12 cellular contexts compared by ENCODE assay signal in genomic region chr9:99085949-99086948, GRCh38. TPM values are rescaled to one million over a fixed set of nuclear protein-coding genes. Genes with fewer than 3 reads are reported as not detected.
DNase-seq lines count a peak whose midpoint lies in the region; ATAC-seq and TF ChIP-seq lines count a peak whose summit lies in the region.
"Had no signal": no experiment of that assay in that cellular context is flagged by ENCODE, and none has a peak within 500 bp of the region (broad histone marks: within the 10 kb centered on the region; RNA-seq: fewer than 3 reads in every experiment).

No MANE protein-coding gene starts in this region.

- in situ Hi-C loops in GM13976 (cut with MboI; ENCODE audit: low sequenced_read_pairs, unreplicated experiment), result no loop called here

- no peaks in the 10 kb centered on the region for H3F3A ChIP-seq in OCI-LY1 (ENCODE audit: insufficient read depth, low read length)

- 0 out of 2 replicates have a peak overlapping the region, but pooled peaks have one; percentile 2 for H3K4me2 ChIP-seq in OCI-LY1 (ENCODE audit: low read length)

- H3K9ac ChIP-seq in OCI-LY1 (ENCODE audit: low read length), result no peak overlapping the region

- no peaks in the 10 kb centered on the region; the same call in 1 of the 2 replicates for H3K36me3 ChIP-seq in OCI-LY1 (ENCODE audit: insufficient read depth, low read length)
- no peaks in the 10 kb centered on the region for H3K36me3 ChIP-seq in esophagus squamous epithelium
- H3K36me3 ChIP-seq: Peyer's patch, prostate gland had no signal

- no peaks in the 10 kb centered on the region for H4K20me1 ChIP-seq in OCI-LY1 (ENCODE audit: insufficient read depth, low read length)

- 58 to 61% methylated on average over 11 of the region's 12 CpGs for WGBS in esophagus squamous epithelium, 2 donors

- no peak overlapping the region for H2AFZ ChIP-seq in OCI-LY1 (ENCODE audit: low read length)

- peaks cover 5% of the 10 kb centered on the region for H3K4me1 ChIP-seq in OCI-LY1 (ENCODE audit: insufficient read depth, low read length, severe bottlenecking)
- peaks cover 0 to 7% (median 3%) of the 10 kb centered on the region in 3 donors for H3K4me1 ChIP-seq in esophagus squamous epithelium
- H3K4me1 ChIP-seq: Peyer's patch, prostate gland had no signal

- TF ChIP-seq CTCF in OCI-LY1 (IDR thresholded peaks at IDR 0.05; ENCODE audit: low read length) (no peak), esophagus squamous epithelium (IDR thresholded peaks at IDR 0.05) (no peak), GM13976 (IDR thresholded peaks at IDR 0.05; ENCODE audit: borderline replicate concordance, control extremely low read depth, extremely low read depth, insufficient read depth, missing control alignments) (no peak)

- TF ChIP-seq POLR2A in esophagus squamous epithelium (IDR thresholded peaks at IDR 0.05), result no peak

- peaks cover 14% of the 10 kb centered on the region; the same call in 1 of the 2 replicates for H3K27me3 ChIP-seq in OCI-LY1 (ENCODE audit: insufficient read depth, low read length)
- H3K27me3 ChIP-seq in esophagus squamous epithelium, result no peaks in the 10 kb centered on the region
- H3K27me3 ChIP-seq: Peyer's patch had no signal

- H3K9me3 ChIP-seq in OCI-LY1 (ENCODE audit: low read length) (peaks cover 8% of the 10 kb centered on the region; the same call in 1 of the 2 replicates), esophagus squamous epithelium (peaks cover 0 to 8% (median 0%) of the 10 kb centered on the region in 3 donors)
- H3K9me3 ChIP-seq: Peyer's patch, prostate gland had no signal

- no peak for ATAC-seq in HG03175 (IDR thresholded peaks at IDR 0.05; ENCODE audit: unreplicated experiment)
- no peak for ATAC-seq in HG02642 (IDR thresholded peaks at IDR 0.05; ENCODE audit: poor library complexity, unreplicated experiment)

- H3K27ac ChIP-seq in OCI-LY1 (ENCODE audit: low read depth, low read length, poor library complexity, severe bottlenecking), result no peak overlapping the region
- H3K27ac ChIP-seq in esophagus squamous epithelium, result peak overlapping the region in 3 of 4 donors; percentile 36 to 53 (median 46)
- H3K27ac ChIP-seq: Peyer's patch had no signal

- H3K4me3 ChIP-seq in OCI-LY1 (ENCODE audit: low read depth, low read length, poor library complexity, severe bottlenecking), result no peak overlapping the region
- no peak overlapping the region for H3K4me3 ChIP-seq in esophagus squamous epithelium
- H3K4me3 ChIP-seq: Peyer's patch, prostate gland had no signal

- no peaks in the 10 kb centered on the region for H3K9me2 ChIP-seq in OCI-LY1 (ENCODE audit: low read depth, low read length)

- DNase-seq in EH (ENCODE audit: low read depth) (peak; percentile 93), esophagus squamous epithelium (lab: John Stamatoyannopoulos, UW) (no peak), pons (ENCODE audit: low spot score) (peak; percentile 56), GM13976 (ENCODE audit: low spot score) (no peak)
- DNase-seq in stimulated activated CD8-positive, alpha-beta memory T cell treated with anti-CD3 and anti-CD28 coated beads, Interleukin-4, amount 100 ng/mL, for 48 hours, result no peak
- DNase-seq: activated CD4-positive, alpha-beta T cell treated with anti-CD3 and anti-CD28 coated beads, Interleukin-2, amount 10 ng/mL, durations not matched to agents 7 days and 5 days; NCI-H1417 treated with DMSO at 0.1 percent for 48 hours; Peyer's patch had no signal

- intact Hi-C loops in esophagus squamous epithelium (cut with DNase I), result no loop called here

- no peaks in the 10 kb centered on the region for H3K79me2 ChIP-seq in OCI-LY1 (ENCODE audit: insufficient read depth, low read length)

RNA-seq across cellular contexts. Expression of gene TGFBR1, which starts 18.7 kb away (rescaled TPM):
- 10 to 100 TPM; 20.2 to 34.3 (median 25.6) TPM for total RNA-seq in esophagus squamous epithelium

Comparison
In these comparisons a context has a peak if more than half of its experiments do, and no peak if none do; other contexts are left out.
1. DNase-seq: peak in EH (single experiment) and pons (single experiment); none in esophagus squamous epithelium (single experiment), stimulated activated CD8-positive, alpha-beta memory T cell treated with anti-CD3 and anti-CD28 coated beads, Interleukin-4, amount 100 ng/mL, for 48 hours (single experiment) and GM13976 (single experiment).